In genomic region chr2:86453838-86454237, GRCh38 we compare ENCODE assay signal across 2 cellular contexts.
TF ChIP-seq lines count a peak whose summit lies in the region.

No MANE protein-coding gene starts in this region.

TF ChIP-seq in IMR-90, 13 proteins besides CTCF, POLR2A, EP300 and RAD21 (continued from another document):
- no peak for TF ChIP-seq CHD1 (IDR thresholded peaks at IDR 0.05; ENCODE audit: low read depth, low read length)
- no peak for TF ChIP-seq BHLHE40 (IDR thresholded peaks at IDR 0.05; ENCODE audit: low read depth, low read length)
- no peak for TF ChIP-seq CEBPB (IDR thresholded peaks at IDR 0.05; ENCODE audit: low read depth, low read length)
- TF ChIP-seq MAFK (IDR thresholded peaks at IDR 0.05; ENCODE audit: low read depth, low read length), result no peak
- no peak for TF ChIP-seq SMC3 (IDR thresholded peaks at IDR 0.05; ENCODE audit: low read depth, low read length)
- TF ChIP-seq MXI1 (IDR thresholded peaks at IDR 0.05; ENCODE audit: borderline replicate concordance, low read depth, low read length), result no peak
- TF ChIP-seq USF2 (IDR thresholded peaks at IDR 0.05; ENCODE audit: low read depth, low read length), result no peak
- no peak for TF ChIP-seq RFX5 (IDR thresholded peaks at IDR 0.05; ENCODE audit: low read depth, low read length)
- TF ChIP-seq RCOR1 (IDR thresholded peaks at IDR 0.05; ENCODE audit: insufficient replicate concordance, low read length), result no peak
- no peak for TF ChIP-seq ELK1 (IDR thresholded peaks at IDR 0.05; ENCODE audit: borderline replicate concordance, low read depth, low read length)
TF ChIP-seq in IMR-90: peak in this region for 0.

TF ChIP-seq in GM12891, 5 proteins besides CTCF, POLR2A, EP300 and RAD21 (continued from another document):
- TF ChIP-seq SPI1 (IDR thresholded peaks at IDR 0.05; ENCODE audit: low read depth, low read length), result no peak
- no peak for TF ChIP-seq TAF1 (IDR thresholded peaks at IDR 0.05; ENCODE audit: low read depth, low read length)
